ENCODE assay signal across 1 cellular context in genomic region chr1:67355745-67356424, GRCh38.
TF ChIP-seq lines count a peak whose summit lies in the region.

No MANE protein-coding gene starts in this region.

TF ChIP-seq in K562, 482 proteins besides CTCF, POLR2A, EP300 and RAD21 (continued from another document and continues in another):
- no peak for TF ChIP-seq HMG20A (CRISPR knock-in tag; conservative IDR thresholded peaks at IDR 0.05)
- TF ChIP-seq TFAM (CRISPR knock-in tag; conservative IDR thresholded peaks at IDR 0.05) = no peak
- peak; percentile 54; the same call in 1 of the 2 replicates for TF ChIP-seq SPI1 (IDR thresholded peaks at IDR 0.05; ENCODE audit: borderline replicate concordance, low read depth, low read length)
- TF ChIP-seq ZNF589 (CRISPR knock-in tag; IDR thresholded peaks at IDR 0.05; ENCODE audit: low read depth) = no peak
- TF ChIP-seq MTF1 (CRISPR knock-in tag; IDR thresholded peaks at IDR 0.05; ENCODE audit: borderline replicate concordance) = no peak
- no peak for TF ChIP-seq HEY1 (CRISPR knock-in tag; IDR thresholded peaks at IDR 0.05; ENCODE audit: borderline replicate concordance)
- TF ChIP-seq POU5F1 (IDR thresholded peaks at IDR 0.05; ENCODE audit: borderline replicate concordance, low read depth, low read length, partially characterized antibody) = no peak
- no peak for TF ChIP-seq FOXP1 (CRISPR knock-in tag; IDR thresholded peaks at IDR 0.05)
- TF ChIP-seq GATA2 (CRISPR knock-in tag; IDR thresholded peaks at IDR 0.05) = peak; percentile 90
- TF ChIP-seq RB1 (IDR thresholded peaks at IDR 0.05; ENCODE audit: low read depth) = no peak
- TF ChIP-seq IRF9 (tag; IDR thresholded peaks at IDR 0.05) = no peak
- TF ChIP-seq NELFE (IDR thresholded peaks at IDR 0.05; ENCODE audit: insufficient read depth, insufficient read length) = no peak
- TF ChIP-seq RFX5 (IDR thresholded peaks at IDR 0.05; ENCODE audit: low read depth, low read length) = no peak
- TF ChIP-seq ARNT (IDR thresholded peaks at IDR 0.05) = 0 out of 4 replicates have a peak, but pooled peaks of 1 of the 2 experiments have one; percentile 25
- no peak for TF ChIP-seq ZNF511 (CRISPR knock-in tag; IDR thresholded peaks at IDR 0.05)
- no peak for TF ChIP-seq CBX1 (IDR thresholded peaks at IDR 0.05; ENCODE audit: low read depth)
- TF ChIP-seq MYC (IDR thresholded peaks at IDR 0.05; ENCODE audit: low read depth, low read length) = no peak
- TF ChIP-seq MYC (CRISPR knock-in tag; IDR thresholded peaks at IDR 0.05; ENCODE audit: borderline replicate concordance, low read depth) = no peak
- TF ChIP-seq ARID2 (IDR thresholded peaks at IDR 0.05) = no peak
- no peak; the same call in 1 of the 2 replicates for TF ChIP-seq MECOM (CRISPR knock-in tag; IDR thresholded peaks at IDR 0.05)
- no peak for TF ChIP-seq PCBP2 (IDR thresholded peaks at IDR 0.05; ENCODE audit: low read depth, low read length, poor library complexity, severe bottlenecking)
- TF ChIP-seq JUN (IDR thresholded peaks at IDR 0.05; ENCODE audit: borderline replicate concordance, low read depth, low read length) = no peak
- no peak for TF ChIP-seq JUN (CRISPR knock-in tag; IDR thresholded peaks at IDR 0.05; ENCODE audit: borderline replicate concordance)
- no peak for TF ChIP-seq RHOXF2B (CRISPR knock-in tag; conservative IDR thresholded peaks at IDR 0.05)
- TF ChIP-seq KLF16 (IDR thresholded peaks at IDR 0.05) = 0 out of 2 replicates have a peak, but pooled peaks have one; percentile 46
- peak; percentile 89 for TF ChIP-seq DPF2 (IDR thresholded peaks at IDR 0.05)
- no peak for TF ChIP-seq CREB5 (CRISPR knock-in tag; IDR thresholded peaks at IDR 0.05)
- peak; percentile 85 for TF ChIP-seq MTA2 (IDR thresholded peaks at IDR 0.05; ENCODE audit: low read depth)
- TF ChIP-seq PTRF (tag; IDR thresholded peaks at IDR 0.05) = no peak
- TF ChIP-seq STAT5A (IDR thresholded peaks at IDR 0.05; ENCODE audit: borderline replicate concordance, low read length) = peak; percentile 64
- TF ChIP-seq ELF2 (CRISPR knock-in tag; IDR thresholded peaks at IDR 0.05) = no peak
- no peak for TF ChIP-seq ZNF354B (CRISPR knock-in tag; IDR thresholded peaks at IDR 0.05)
- no peak for TF ChIP-seq ZNF197 (CRISPR knock-in tag; IDR thresholded peaks at IDR 0.05; ENCODE audit: low read depth)
- TF ChIP-seq THAP12 (CRISPR knock-in tag; IDR thresholded peaks at IDR 0.05) = no peak
- 0 out of 2 replicates have a peak, but pooled peaks have one; percentile 57 for TF ChIP-seq SMARCC2 (IDR thresholded peaks at IDR 0.05; ENCODE audit: low read depth)
- TF ChIP-seq ZNF146 (CRISPR knock-in tag; IDR thresholded peaks at IDR 0.05; ENCODE audit: unreplicated experiment) = no peak
- TF ChIP-seq FOXP4 (CRISPR knock-in tag; IDR thresholded peaks at IDR 0.05; ENCODE audit: borderline replicate concordance) = no peak
- no peak for TF ChIP-seq NONO (IDR thresholded peaks at IDR 0.05; ENCODE audit: low read depth in 2 of 2, low read length in 1 of 2)
- TF ChIP-seq CREB1 (IDR thresholded peaks at IDR 0.05) = 0 out of 2 replicates have a peak, but pooled peaks have one; percentile 7
- TF ChIP-seq CREB1 (CRISPR knock-in tag; IDR thresholded peaks at IDR 0.05) = no peak
- TF ChIP-seq SMARCA5 (IDR thresholded peaks at IDR 0.05) = no peak
- TF ChIP-seq ZFPM2 (CRISPR knock-in tag; IDR thresholded peaks at IDR 0.05) = no peak
- TF ChIP-seq CREBBP (IDR thresholded peaks at IDR 0.05; ENCODE audit: low read depth, low read length) = no peak
- no peak for TF ChIP-seq ZBTB33 (CRISPR knock-in tag; IDR thresholded peaks at IDR 0.05)
- no peak for TF ChIP-seq ARHGAP35 (IDR thresholded peaks at IDR 0.05; ENCODE audit: partially characterized antibody)
- TF ChIP-seq ZNF592 (IDR thresholded peaks at IDR 0.05) = no peak
- TF ChIP-seq TEAD4 (IDR thresholded peaks at IDR 0.05; ENCODE audit: low read length) = peak; percentile 88
- no peak for TF ChIP-seq TEAD4 (CRISPR knock-in tag; IDR thresholded peaks at IDR 0.05; ENCODE audit: borderline replicate concordance)
- TF ChIP-seq TAF9B (IDR thresholded peaks at IDR 0.05; ENCODE audit: partially characterized antibody) = no peak
- TF ChIP-seq RUNX1 (IDR thresholded peaks at IDR 0.05; ENCODE audit: low read depth) = no peak
- no peak for TF ChIP-seq MEIS2 (IDR thresholded peaks at IDR 0.05; ENCODE audit: partially characterized antibody)
- no peak for TF ChIP-seq DNMT1 (IDR thresholded peaks at IDR 0.05)
- TF ChIP-seq NCOA2 (IDR thresholded peaks at IDR 0.05; ENCODE audit: partially characterized antibody in 2 of 2) = no peak
- no peak for TF ChIP-seq ZHX1 (conservative IDR thresholded peaks at IDR 0.05; ENCODE audit: low read length)
- TF ChIP-seq PRPF4 (IDR thresholded peaks at IDR 0.05; ENCODE audit: insufficient read depth, low read depth, low read length, poor library complexity, severe bottlenecking) = no peak
- peak; percentile 65 for TF ChIP-seq NFIC (IDR thresholded peaks at IDR 0.05)
- 0 out of 2 replicates have a peak, but pooled peaks have one; percentile 38 for TF ChIP-seq HDAC2 (IDR thresholded peaks at IDR 0.05)
- no peak for TF ChIP-seq ATF1 (CRISPR knock-in tag; IDR thresholded peaks at IDR 0.05)
- TF ChIP-seq ATF1 (tag; IDR thresholded peaks at IDR 0.05) = no peak
- no peak for TF ChIP-seq POLR3G (IDR thresholded peaks at IDR 0.05; ENCODE audit: extremely low read depth, insufficient read length, insufficient replicate concordance)
- TF ChIP-seq CBX3 (IDR thresholded peaks at IDR 0.05; ENCODE audit: borderline replicate concordance in 1 of 2, low read length in 2 of 2) = peak in 1 of 2 experiments; percentile 26; a peak in 1 of 3 replicates
